8 cellular contexts compared by ENCODE assay signal in the genomic region with DNA sequence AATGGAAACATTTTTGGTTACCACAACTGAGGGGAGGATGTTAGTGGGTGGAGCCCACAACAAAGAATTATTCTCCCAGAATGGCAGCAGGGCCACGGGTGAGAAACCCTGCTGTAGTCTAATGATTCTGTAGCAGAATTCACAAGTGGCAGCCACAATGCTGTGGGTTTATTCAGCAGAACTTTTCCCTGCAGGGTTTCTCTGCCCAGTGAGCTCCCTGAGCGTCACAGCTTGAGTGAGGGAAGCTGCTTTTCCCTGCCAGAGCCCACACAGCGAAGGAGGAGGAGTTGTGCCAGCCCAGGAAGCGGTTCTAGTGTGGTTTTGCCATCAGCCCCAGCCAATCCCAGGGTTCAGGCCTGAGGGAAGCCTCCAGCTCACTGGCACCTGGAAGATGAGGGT. TPM values are rescaled to one million over a fixed set of nuclear protein-coding genes. Genes with fewer than 3 reads are reported as not detected.
A peak's percentile ranks its signal among the peaks of the same experiment; 100 is the strongest.
DNase-seq lines count a peak whose midpoint lies in the region; ATAC-seq and TF ChIP-seq lines count a peak whose summit lies in the region.

No MANE protein-coding gene starts in this region.

- H3K27me3 ChIP-seq in gastrocnemius medialis (peaks cover 12 to 22% (median 19%) of the 10 kb centered on the region in 3 donors), esophagus squamous epithelium (peaks cover 5 to 69% (median 7%) of the 10 kb centered on the region in 4 donors)

- H3K4me3 ChIP-seq in gastrocnemius medialis (no peak overlapping the region), esophagus squamous epithelium (no peak overlapping the region)

- H3K4me1 Mint-ChIP-seq in activated CD8-positive, alpha-beta memory T cell treated with anti-CD3 and anti-CD28 coated beads, Interleukin-2, amount 10 ng/mL, durations not matched to agents 7 days and 5 days = peaks cover 45% of the 10 kb centered on the region
- peaks cover 38% of the 10 kb centered on the region for H3K4me1 Mint-ChIP-seq in activated naive CD8-positive, alpha-beta T cell treated with anti-CD3 and anti-CD28 coated beads, Interleukin-2, amount 50 U/mL, for 24 hours

- no peaks in the 10 kb centered on the region for H3K4me1 ChIP-seq in gastrocnemius medialis
- H3K4me1 ChIP-seq in esophagus squamous epithelium = peaks cover 6 to 41% (median 10%) of the 10 kb centered on the region in 3 donors

- peaks cover 40% of the 10 kb centered on the region for H3K27me3 Mint-ChIP-seq in activated CD8-positive, alpha-beta memory T cell treated with anti-CD3 and anti-CD28 coated beads, Interleukin-2, amount 10 ng/mL, durations not matched to agents 7 days and 5 days
- peaks cover 48% of the 10 kb centered on the region for H3K27me3 Mint-ChIP-seq in activated naive CD8-positive, alpha-beta T cell treated with anti-CD3 and anti-CD28 coated beads, Interleukin-2, amount 50 U/mL, for 24 hours

- in situ Hi-C loops in gastrocnemius medialis (cut with MboI; ENCODE audit: low sequenced_read_pairs in 4 of 4) = loop anchor here in 2 of 4 donors (25.0 kb wide), 1 partner anchor 303 kb away; no protein-coding TSS in a partner anchor

- H3K4me3 Mint-ChIP-seq in activated CD8-positive, alpha-beta memory T cell treated with anti-CD3 and anti-CD28 coated beads, Interleukin-2, amount 10 ng/mL, durations not matched to agents 7 days and 5 days = no peak overlapping the region
- H3K4me3 Mint-ChIP-seq in activated naive CD8-positive, alpha-beta T cell treated with anti-CD3 and anti-CD28 coated beads, Interleukin-2, amount 50 U/mL, for 24 hours = peak overlapping the region; percentile 35

- intact Hi-C loops in gastrocnemius medialis (cut with DNase I; ENCODE audit: low total_unique reads) (no loop called here), esophagus squamous epithelium (cut with DNase I) (no loop called here)

- no peak for TF ChIP-seq CTCF in gastrocnemius medialis (IDR thresholded peaks at IDR 0.05 in 4 of 5, conservative IDR thresholded peaks at IDR 0.05 in 1 of 5)
- TF ChIP-seq CTCF in esophagus squamous epithelium (IDR thresholded peaks at IDR 0.05) = no peak

- no peak for DNase-seq in activated CD8-positive, alpha-beta memory T cell treated with anti-CD3 and anti-CD28 coated beads, Interleukin-2, amount 10 ng/mL, durations not matched to agents 7 days and 5 days
- DNase-seq in activated CD8-positive, alpha-beta memory T cell treated with anti-CD3 and anti-CD28 coated beads, Interleukin-2, amount 50 U/mL, for 4 hours = no peak
- peak; percentile 38 for DNase-seq in activated naive CD8-positive, alpha-beta T cell treated with anti-CD3 and anti-CD28 coated beads, Interleukin-2, amount 50 U/mL, for 24 hours
- DNase-seq in stimulated activated CD8-positive, alpha-beta memory T cell treated with anti-CD3 and anti-CD28 coated beads, Interleukin-7, amount 100 ng/mL, for 4 hours (ENCODE audit: low read depth in 2 of 2) = peak; percentile 14 to 17
- DNase-seq in gastrocnemius medialis = no peak
- DNase-seq in esophagus squamous epithelium (lab: John Stamatoyannopoulos, UW) = no peak

- ATAC-seq in activated CD8-positive, alpha-beta memory T cell treated with anti-CD3 and anti-CD28 coated beads, Interleukin-2, amount 10 ng/mL, durations not matched to agents 7 days and 5 days = peak; percentile 8
- ATAC-seq in HG03432 (IDR thresholded peaks at IDR 0.05; ENCODE audit: unreplicated experiment) (peak; percentile 59), gastrocnemius medialis (no peak), GM21515 (IDR thresholded peaks at IDR 0.05; ENCODE audit: unreplicated experiment) (no peak)
- ATAC-seq in activated naive CD8-positive, alpha-beta T cell treated with anti-CD3 and anti-CD28 coated beads, Interleukin-2, amount 50 U/mL, for 24 hours = peak; percentile 83

- H3K36me3 ChIP-seq in gastrocnemius medialis (no peaks in the 10 kb centered on the region), esophagus squamous epithelium (no peaks in the 10 kb centered on the region)

- CTCF ChIA-PET in activated CD8-positive, alpha-beta memory T cell treated with anti-CD3 and anti-CD28 coated beads, Interleukin-2, amount 10 ng/mL, durations not matched to agents 7 days and 5 days (lab: Charles Lee) = interaction anchor here (0.7 to 2.5 kb wide), 11 partner anchors 10 to 105 kb away, joined by 3 to 11 read pairs (median 3); no protein-coding TSS in a partner anchor

- TF ChIP-seq POLR2A in gastrocnemius medialis (IDR thresholded peaks at IDR 0.05) (no peak), esophagus squamous epithelium (IDR thresholded peaks at IDR 0.05) (no peak)

- WGBS in esophagus squamous epithelium, 2 donors = 0% methylated on average over 1 to 2 of the region's 4 CpGs

- no peaks in the 10 kb centered on the region for H3K36me3 Mint-ChIP-seq in activated CD8-positive, alpha-beta memory T cell treated with anti-CD3 and anti-CD28 coated beads, Interleukin-2, amount 10 ng/mL, durations not matched to agents 7 days and 5 days
- no peaks in the 10 kb centered on the region for H3K36me3 Mint-ChIP-seq in activated naive CD8-positive, alpha-beta T cell treated with anti-CD3 and anti-CD28 coated beads, Interleukin-2, amount 50 U/mL, for 24 hours (ENCODE audit: low read depth)

- peak overlapping the region; percentile 68 for H3K27ac Mint-ChIP-seq in activated CD8-positive, alpha-beta memory T cell treated with anti-CD3 and anti-CD28 coated beads, Interleukin-2, amount 10 ng/mL, durations not matched to agents 7 days and 5 days
- peak overlapping the region; percentile 66 for H3K27ac Mint-ChIP-seq in activated naive CD8-positive, alpha-beta T cell treated with anti-CD3 and anti-CD28 coated beads, Interleukin-2, amount 50 U/mL, for 24 hours

- no peaks in the 10 kb centered on the region for H3K9me3 ChIP-seq in gastrocnemius medialis
- H3K9me3 ChIP-seq in esophagus squamous epithelium = no peaks in the 10 kb centered on the region

- H3K27ac ChIP-seq in gastrocnemius medialis = no peak overlapping the region
- H3K27ac ChIP-seq in esophagus squamous epithelium = no peak overlapping the region

- no peaks in the 10 kb centered on the region for H3K9me3 Mint-ChIP-seq in activated CD8-positive, alpha-beta memory T cell treated with anti-CD3 and anti-CD28 coated beads, Interleukin-2, amount 10 ng/mL, durations not matched to agents 7 days and 5 days (ENCODE audit: low read depth)
- H3K9me3 Mint-ChIP-seq in activated naive CD8-positive, alpha-beta T cell treated with anti-CD3 and anti-CD28 coated beads, Interleukin-2, amount 50 U/mL, for 24 hours = no peaks in the 10 kb centered on the region

RNA-seq across cellular contexts. Expression of a gene that starts 4.4 kb away (rescaled TPM):
- 1 to 10 TPM; 1.6 to 4.7 TPM for total RNA-seq in activated CD8-positive, alpha-beta memory T cell treated with anti-CD3 and anti-CD28 coated beads, Interleukin-2, amount 10 ng/mL, durations not matched to agents 7 days and 5 days
- total RNA-seq in gastrocnemius medialis (not detected), esophagus squamous epithelium (1 to 10 TPM in 3 of 4 donors, under 1 TPM in 1; 0.31 to 2.9 (median 2.4) TPM)

Comparison
In these comparisons a context has a peak if more than half of its experiments do, and no peak if none do; other contexts are left out.
1. ATAC-seq: peak in activated CD8-positive, alpha-beta memory T cell treated with anti-CD3 and anti-CD28 coated beads, Interleukin-2, amount 10 ng/mL, durations not matched to agents 7 days and 5 days (single experiment), HG03432 (single experiment) and activated naive CD8-positive, alpha-beta T cell treated with anti-CD3 and anti-CD28 coated beads, Interleukin-2, amount 50 U/mL, for 24 hours (single experiment); none in gastrocnemius medialis (0 of 2) and GM21515 (single experiment).
2. DNase-seq: peak in activated naive CD8-positive, alpha-beta T cell treated with anti-CD3 and anti-CD28 coated beads, Interleukin-2, amount 50 U/mL, for 24 hours (single experiment) and stimulated activated CD8-positive, alpha-beta memory T cell treated with anti-CD3 and anti-CD28 coated beads, Interleukin-7, amount 100 ng/mL, for 4 hours (2 of 2); none in activated CD8-positive, alpha-beta memory T cell treated with anti-CD3 and anti-CD28 coated beads, Interleukin-2, amount 10 ng/mL, durations not matched to agents 7 days and 5 days (single experiment), activated CD8-positive, alpha-beta memory T cell treated with anti-CD3 and anti-CD28 coated beads, Interleukin-2, amount 50 U/mL, for 4 hours (single experiment), gastrocnemius medialis (0 of 2) and esophagus squamous epithelium (single experiment).